ENCODE assay signal across 1 cellular context in the genomic region with DNA sequence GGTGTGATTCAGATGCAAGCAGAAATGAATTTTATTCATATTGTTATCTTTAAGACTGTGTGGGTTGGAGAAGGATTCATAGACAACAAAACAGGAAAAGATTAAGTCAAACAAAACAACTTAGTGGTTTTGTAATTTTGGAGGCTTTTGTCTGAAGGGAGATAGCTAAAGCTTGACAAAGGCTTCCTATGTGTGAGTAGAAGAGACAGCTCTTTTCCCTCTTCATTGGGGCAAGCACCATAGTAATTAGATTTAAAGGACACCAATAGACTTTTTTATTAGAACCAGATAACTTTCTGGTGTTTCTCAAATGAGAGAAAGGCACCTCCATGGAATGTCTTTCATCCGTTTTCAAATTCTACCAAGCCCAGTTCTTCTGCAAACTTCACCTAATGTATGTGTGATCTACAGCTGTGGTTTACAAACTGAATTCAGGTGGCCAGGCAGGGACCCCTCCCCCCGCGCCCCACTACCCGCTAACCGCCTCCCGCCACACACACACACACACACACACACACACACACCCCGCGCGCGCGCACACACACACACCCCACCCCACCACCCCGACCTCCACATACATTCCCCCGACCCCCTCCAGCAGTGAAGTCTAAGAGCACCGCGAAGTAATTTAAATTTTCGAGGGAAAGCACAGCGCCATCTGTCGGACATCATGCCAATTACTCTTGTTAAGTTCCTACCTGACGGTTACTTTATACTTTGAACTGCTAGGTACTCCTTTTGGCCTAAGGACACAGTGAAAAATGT.
A peak's percentile ranks its signal among the peaks of the same experiment; 100 is the strongest.
TF ChIP-seq lines count a peak whose summit lies in the region.

No MANE protein-coding gene starts in this region.

TF ChIP-seq in HepG2, 621 proteins besides CTCF, POLR2A, EP300 and RAD21 (continued from another document):
- TF ChIP-seq, protein P1, sequence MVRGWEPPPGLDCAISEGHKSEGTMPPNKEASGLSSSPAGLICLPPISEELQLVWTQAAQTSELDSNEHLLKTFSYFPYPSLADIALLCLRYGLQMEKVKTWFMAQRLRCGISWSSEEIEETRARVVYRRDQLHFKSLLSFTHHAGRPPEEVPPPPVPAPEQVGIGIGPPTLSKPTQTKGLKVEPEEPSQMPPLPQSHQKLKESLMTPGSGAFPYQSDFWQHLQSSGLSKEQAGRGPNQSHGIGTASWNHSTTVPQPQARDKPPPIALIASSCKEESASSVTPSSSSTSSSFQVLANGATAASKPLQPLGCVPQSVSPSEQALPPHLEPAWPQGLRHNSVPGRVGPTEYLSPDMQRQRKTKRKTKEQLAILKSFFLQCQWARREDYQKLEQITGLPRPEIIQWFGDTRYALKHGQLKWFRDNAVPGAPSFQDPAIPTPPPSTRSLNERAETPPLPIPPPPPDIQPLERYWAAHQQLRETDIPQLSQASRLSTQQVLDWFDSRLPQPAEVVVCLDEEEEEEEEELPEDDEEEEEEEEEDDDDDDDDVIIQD (CRISPR knock-in tag; IDR thresholded peaks at IDR 0.05; ENCODE audit: low read depth) = 0 out of 2 replicates have a peak, but pooled peaks have one; percentile 27
- TF ChIP-seq ZNF430 (CRISPR knock-in tag; IDR thresholded peaks at IDR 0.05) = no peak
- no peak for TF ChIP-seq PAF1 (CRISPR knock-in tag; IDR thresholded peaks at IDR 0.05)
TF ChIP-seq in HepG2: peak in this region for 23.
